In the genomic region with DNA sequence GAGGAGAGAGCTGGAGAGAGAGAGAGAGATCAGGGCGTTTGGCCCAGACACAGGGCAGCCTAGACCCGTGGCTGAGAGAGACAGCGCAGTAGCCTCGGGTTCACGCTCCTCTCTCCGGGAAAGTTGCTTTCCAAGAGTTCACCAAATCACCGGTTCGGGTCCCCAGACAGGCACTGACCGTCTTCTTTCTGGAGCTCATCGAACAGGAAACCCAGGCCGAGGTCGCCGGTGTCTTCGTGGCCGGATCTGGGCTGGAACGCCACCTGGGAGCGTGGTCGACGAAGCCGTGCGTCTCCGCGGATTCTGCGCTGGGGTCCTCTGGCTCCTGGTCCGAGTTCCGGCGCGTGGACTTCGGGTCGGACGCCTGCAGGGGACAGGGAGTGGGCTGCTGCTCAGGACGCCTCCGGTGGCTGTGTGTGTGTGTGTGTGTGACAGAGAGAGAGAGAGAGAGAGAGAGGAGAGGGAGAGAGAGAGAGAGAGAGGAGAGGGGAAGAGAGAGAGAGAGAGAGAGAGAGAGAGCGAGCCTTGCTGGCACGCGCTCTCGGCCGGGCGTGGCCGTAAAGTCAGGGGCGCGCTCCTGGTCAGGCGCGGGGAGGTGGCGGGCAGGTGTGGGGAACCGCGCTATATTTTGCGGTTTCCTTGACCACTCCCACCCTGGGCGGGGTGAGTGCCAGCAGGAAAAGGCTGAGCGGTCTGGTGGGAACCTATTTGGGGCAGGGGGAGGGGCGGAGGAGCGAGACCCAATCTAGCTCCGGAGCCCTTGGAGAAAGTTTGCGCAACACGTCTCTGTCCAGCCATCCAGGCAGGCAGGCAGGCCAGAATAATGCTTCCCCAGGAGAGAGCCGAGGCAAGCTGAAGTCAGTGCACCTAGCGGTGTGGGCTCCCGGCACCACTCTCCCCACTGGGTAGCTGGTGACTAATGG, we compare ENCODE assay signal across 9 cellular contexts.
DNase-seq lines count a peak whose midpoint lies in the region; ATAC-seq, FAIRE-seq and TF ChIP-seq lines count a peak whose summit lies in the region.
"Had no signal": no experiment of that assay in that cellular context is flagged by ENCODE, and none has a peak within 500 bp of the region (broad histone marks: within the 10 kb centered on the region; RNA-seq: fewer than 3 reads in every experiment).

No MANE protein-coding gene starts in this region.

- dilution Hi-C loops in keratinocyte (cut with MboI; ENCODE audit: extremely low pct_ligation_motif_present, low sequenced_read_pairs): no loop called here

- no peaks in the 10 kb centered on the region for H3K9me3 Mint-ChIP-seq in activated CD4-positive, alpha-beta T cell treated with anti-CD3 and anti-CD28 coated beads for 36 hours (ENCODE audit: low read depth)
- H3K9me3 Mint-ChIP-seq in activated naive CD8-positive, alpha-beta T cell (ENCODE audit: low read depth): no peaks in the 10 kb centered on the region

- H3K4me3 Mint-ChIP-seq in activated CD4-positive, alpha-beta T cell treated with anti-CD3 and anti-CD28 coated beads for 36 hours: peak overlapping the region; percentile 56
- peak overlapping the region; percentile 68 for H3K4me3 Mint-ChIP-seq in activated naive CD8-positive, alpha-beta T cell

- H3K36me3 ChIP-seq in keratinocyte (ENCODE audit: control insufficient read depth in 2 of 2, extremely low read depth in 1 of 2, insufficient read depth in 2 of 2, low read length in 2 of 2): no peaks in the 10 kb centered on the region
- H3K36me3 ChIP-seq in subcutaneous abdominal adipose tissue (ENCODE audit: control insufficient read depth in 5 of 5, insufficient read depth in 5 of 5, low read length in 5 of 5): no peaks in the 10 kb centered on the region

- H2AFZ ChIP-seq in keratinocyte (ENCODE audit: control insufficient read depth, low read length): no peak overlapping the region

- H3K4me1 Mint-ChIP-seq in activated CD4-positive, alpha-beta T cell treated with anti-CD3 and anti-CD28 coated beads for 36 hours: peaks cover 11% of the 10 kb centered on the region
- peaks cover 6% of the 10 kb centered on the region for H3K4me1 Mint-ChIP-seq in activated naive CD8-positive, alpha-beta T cell (ENCODE audit: low read depth)

- H3K9me3 ChIP-seq in keratinocyte (ENCODE audit: control insufficient read depth, low read depth, low read length) (no peaks in the 10 kb centered on the region), subcutaneous abdominal adipose tissue (ENCODE audit: control insufficient read depth in 5 of 5, low read length in 5 of 5) (no peaks in the 10 kb centered on the region)

- no peaks in the 10 kb centered on the region for H3K4me1 ChIP-seq in keratinocyte (ENCODE audit: control insufficient read depth, extremely low read depth, insufficient read depth, low read length)
- peaks cover 0 to 18% (median 12%) of the 10 kb centered on the region in 5 donors for H3K4me1 ChIP-seq in subcutaneous abdominal adipose tissue (ENCODE audit: control insufficient read depth in 5 of 5, insufficient read depth in 5 of 5, low read length in 5 of 5)

- TF ChIP-seq CTCF in keratinocyte (optimal IDR thresholded peaks at IDR 0.05 in 1 of 3, IDR thresholded peaks at IDR 0.05 in 1 of 3, conservative IDR thresholded peaks at IDR 0.05 in 1 of 3; ENCODE audit: extremely low read depth in 1 of 3, insufficient read depth in 2 of 3, low read length in 3 of 3): no peak

- peaks cover 21% of the 10 kb centered on the region for H3K27me3 ChIP-seq in keratinocyte (ENCODE audit: control insufficient read depth, extremely low read depth, insufficient read depth, low read length)
- H3K27me3 ChIP-seq in subcutaneous abdominal adipose tissue (ENCODE audit: control insufficient read depth in 5 of 5, insufficient read depth in 4 of 5, low read length in 5 of 5): peaks cover 23 to 54% (median 30%) of the 10 kb centered on the region in 5 donors

- POLR2A ChIA-PET in activated CD4-positive, alpha-beta T cell treated with anti-CD3 and anti-CD28 coated beads for 36 hours (lab: Charles Lee): no interaction called here

- no peak overlapping the region for H3K27ac Mint-ChIP-seq in activated CD4-positive, alpha-beta T cell treated with anti-CD3 and anti-CD28 coated beads for 36 hours
- no peak overlapping the region for H3K27ac Mint-ChIP-seq in activated naive CD8-positive, alpha-beta T cell

- CTCF ChIA-PET in activated CD4-positive, alpha-beta T cell treated with anti-CD3 and anti-CD28 coated beads for 36 hours (lab: Charles Lee): interaction anchor here (0.8 to 0.9 kb wide), 2 partner anchors 15 to 34 kb away, joined by 3 read pairs; no protein-coding TSS in a partner anchor

- peaks cover 26% of the 10 kb centered on the region for H3K27me3 Mint-ChIP-seq in activated CD4-positive, alpha-beta T cell treated with anti-CD3 and anti-CD28 coated beads for 36 hours
- peaks cover 9% of the 10 kb centered on the region for H3K27me3 Mint-ChIP-seq in activated naive CD8-positive, alpha-beta T cell

- H3K27ac ChIP-seq in keratinocyte (ENCODE audit: control insufficient read depth, insufficient read depth, low read length): no peak overlapping the region
- H3K27ac ChIP-seq in subcutaneous abdominal adipose tissue (ENCODE audit: low read depth, low read length): no peak overlapping the region

- DNase-seq in activated CD4-positive, alpha-beta T cell treated with anti-CD3 and anti-CD28 coated beads for 36 hours: peak; percentile 5
- no peak for DNase-seq in activated CD4-positive, alpha-beta T cell treated with anti-CD3 and anti-CD28 coated beads for 48 hours
- no peak for DNase-seq in keratinocyte (ENCODE audit: low read depth, low spot score)
- no peak for DNase-seq in cerebellar nuclear complex (lab: John Stamatoyannopoulos, UW)
- no peak for DNase-seq in NCI-H526 treated with DMSO at 0.1 percent for 48 hours (lab: John Stamatoyannopoulos, UW)
- DNase-seq in NCI-H1436 treated with DMSO at 0.1 percent for 48 hours (lab: John Stamatoyannopoulos, UW): no peak
- DNase-seq: DND-41 had no signal

- intact Hi-C loops in activated CD4-positive, alpha-beta T cell treated with anti-CD3 and anti-CD28 coated beads for 36 hours (cut with DNase I, micrococcal nuclease): no loop called here

- FAIRE-seq in keratinocyte (lab: Jason Lieb, UNC): no peak

- peak overlapping the region; percentile 37 for H3K4me2 ChIP-seq in keratinocyte (ENCODE audit: control insufficient read depth, extremely low read depth, insufficient read depth, low read depth, low read length)

- H3K79me2 ChIP-seq in keratinocyte (ENCODE audit: control insufficient read depth, insufficient read depth, low read length): no peaks in the 10 kb centered on the region

- no peaks in the 10 kb centered on the region for H4K20me1 ChIP-seq in keratinocyte (ENCODE audit: control insufficient read depth, extremely low read depth, insufficient read depth, low read length)

- H3K4me3 ChIP-seq in keratinocyte (ENCODE audit: control insufficient read depth in 2 of 3, extremely low read depth in 1 of 3, insufficient read depth in 2 of 3, low read depth in 1 of 3, low read length in 3 of 3): no peak overlapping the region
- peak overlapping the region; percentile 43 to 55 (median 50) for H3K4me3 ChIP-seq in subcutaneous abdominal adipose tissue (ENCODE audit: low read depth in 1 of 5, low read length in 5 of 5)

- H3K9me1 ChIP-seq in keratinocyte (ENCODE audit: control insufficient read depth, extremely low read depth, insufficient read depth, low read length): no peaks in the 10 kb centered on the region

- ATAC-seq in activated CD4-positive, alpha-beta T cell treated with anti-CD3 and anti-CD28 coated beads for 36 hours: no peak

- no peaks in the 10 kb centered on the region for H3K36me3 Mint-ChIP-seq in activated CD4-positive, alpha-beta T cell treated with anti-CD3 and anti-CD28 coated beads for 36 hours (ENCODE audit: low read depth)
- no peaks in the 10 kb centered on the region for H3K36me3 Mint-ChIP-seq in activated naive CD8-positive, alpha-beta T cell

- no peak overlapping the region for H3K9ac ChIP-seq in keratinocyte (ENCODE audit: control insufficient read depth, extremely low read depth, insufficient read depth, low read length)
- no peak overlapping the region for H3K9ac ChIP-seq in subcutaneous abdominal adipose tissue (ENCODE audit: low read length in 5 of 5)

Comparison
In these comparisons a context has a peak if more than half of its experiments do, and no peak if none do; other contexts are left out.
1. H3K4me3 ChIP-seq: peak in subcutaneous abdominal adipose tissue (5 of 5); none in keratinocyte (0 of 3).